Comparison of ENCODE assay signal across 24 cellular contexts in the genomic region with DNA sequence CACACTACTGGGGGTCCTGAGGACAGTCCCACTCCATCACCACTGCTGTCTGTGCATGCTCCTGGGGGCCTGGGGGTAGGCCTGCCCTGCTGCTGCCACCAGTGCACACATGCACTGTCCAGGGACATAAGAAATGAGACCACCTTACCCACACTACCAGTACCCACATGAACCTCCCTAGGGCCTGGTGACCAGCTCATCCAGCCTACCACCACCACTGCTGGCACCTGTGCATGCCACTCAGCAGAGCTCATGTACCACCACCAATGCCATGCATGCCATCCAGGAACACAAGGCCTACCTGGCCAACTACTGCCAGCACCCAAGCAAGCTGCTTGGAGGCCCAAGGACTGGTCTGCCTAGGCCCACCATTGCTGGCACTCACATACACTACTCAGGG.
"Had no signal": no experiment of that assay in that cellular context is flagged by ENCODE, and none has a peak within 500 bp of the region (broad histone marks: within the 10 kb centered on the region; RNA-seq: fewer than 3 reads in every experiment).

No MANE protein-coding gene starts in this region.

- H3K27ac ChIP-seq: dorsolateral prefrontal cortex, left lung, neutrophil, pancreas, right lobe of liver, testis, tibial artery, upper lobe of left lung, uterus had no signal

- FAIRE-seq: colon, frontal cortex, pancreas had no signal

- H3K4me2 ChIP-seq: smooth muscle cell had no signal

- H3K27me3 ChIP-seq: dorsolateral prefrontal cortex, left lung, neutrophil, pancreas, right lobe of liver, testis, tibial artery, upper lobe of left lung, uterus had no signal

- H3K4me3 ChIP-seq: dorsolateral prefrontal cortex, left lung, pancreas, right lobe of liver, smooth muscle cell, testis, tibial artery, upper lobe of left lung, uterus had no signal

- H3K4me1 ChIP-seq: left lung, pancreas, right lobe of liver, testis, upper lobe of left lung, uterus had no signal

- H3K4me1 Mint-ChIP-seq: naive thymus-derived CD4-positive, alpha-beta T cell had no signal

- H3K36me3 ChIP-seq: left lung, neutrophil, pancreas, right lobe of liver, tibial artery, upper lobe of left lung, uterus had no signal

- H3K4me3 Mint-ChIP-seq: naive thymus-derived CD4-positive, alpha-beta T cell had no signal

- DNase-seq: dorsolateral prefrontal cortex; effector CD4-positive, alpha-beta T cell; left cardiac atrium; left lung; mesendoderm; midbrain; naive thymus-derived CD4-positive, alpha-beta T cell; right lobe of liver; stimulated activated CD4-positive, alpha-beta T cell treated with anti-CD3 and anti-CD28 coated beads, Interleukin-12 subunit alpha, Interleukin-12 subunit beta, amount 100 ng/mL, for 4 hours; stimulated activated CD4-positive, alpha-beta T cell treated with anti-CD3 and anti-CD28 coated beads, Interleukin-1b, Interleukin-23, amount 100 ng/mL, for 48 hours; stimulated activated CD4-positive, alpha-beta T cell treated with anti-CD3 and anti-CD28 coated beads, Interleukin-4, amount 100 ng/mL, for 1 hour; stimulated activated CD8-positive, alpha-beta memory T cell treated with anti-CD3 and anti-CD28 coated beads, Interleukin-4, amount 100 ng/mL, for 48 hours; stimulated activated naive CD8-positive, alpha-beta T cell treated with anti-CD3 and anti-CD28 coated beads, Interleukin-15, Interleukin-2, amounts not matched to agents 100 U/mL and 50 U/mL, for 24 hours; substantia nigra; testis; tibial artery; uterus had no signal

- H3K9me3 ChIP-seq: neutrophil, pancreas, right lobe of liver, testis, uterus had no signal

- H3K27me3 Mint-ChIP-seq: progenitor cell of endocrine pancreas had no signal

- H3K27ac Mint-ChIP-seq: naive thymus-derived CD4-positive, alpha-beta T cell; progenitor cell of endocrine pancreas had no signal

- ATAC-seq: left cardiac atrium; left lung; naive thymus-derived CD4-positive, alpha-beta T cell; pancreas; stimulated activated naive CD8-positive, alpha-beta T cell treated with anti-CD3 and anti-CD28 coated beads, Interleukin-15, Interleukin-2, amounts not matched to agents 100 U/mL and 50 U/mL, for 24 hours had no signal
